ENCODE assay signal across 7 cellular contexts in the genomic region with DNA sequence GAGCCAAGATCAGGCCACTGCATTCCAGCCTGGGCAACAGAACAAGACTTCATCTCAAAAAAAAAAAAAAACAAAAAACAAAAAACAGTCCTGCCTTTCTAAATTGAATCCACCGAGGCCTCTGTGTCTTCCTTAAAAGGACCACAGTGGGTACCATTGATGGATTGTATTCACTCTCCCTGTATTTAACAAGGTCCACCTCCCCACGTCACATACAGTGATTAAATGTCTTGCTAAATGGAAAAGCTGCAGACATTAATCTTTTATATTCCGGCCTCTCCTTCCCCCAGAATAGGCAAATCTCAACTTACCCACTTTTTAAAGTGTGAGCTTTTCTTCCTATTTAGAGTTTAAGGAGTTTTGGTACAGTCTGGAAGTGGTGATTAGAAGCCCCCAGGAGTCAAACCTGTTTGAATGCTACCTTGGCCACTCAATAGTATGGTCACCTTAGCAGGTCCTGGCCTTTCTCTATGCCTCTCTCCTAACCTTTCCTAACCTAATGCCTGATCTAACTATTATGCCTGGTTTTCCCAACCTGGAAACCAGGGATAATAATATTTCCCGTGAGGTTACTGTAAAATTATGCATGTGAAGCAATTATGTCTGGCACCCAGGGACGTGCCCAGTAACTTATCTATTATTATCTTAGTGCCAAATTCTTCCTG. TPM values are rescaled to one million over a fixed set of nuclear protein-coding genes. Genes with fewer than 3 reads are reported as not detected.
DNase-seq lines count a peak whose midpoint lies in the region; ATAC-seq and TF ChIP-seq lines count a peak whose summit lies in the region.

No MANE protein-coding gene starts in this region.

- peaks cover 60% of the 10 kb centered on the region for H3K4me1 Mint-ChIP-seq in activated CD4-positive, alpha-beta memory T cell treated with anti-CD3 and anti-CD28 coated beads, Interleukin-2, amount 10 ng/mL, durations not matched to agents 7 days and 5 days

- H3K4me1 ChIP-seq in right cardiac atrium (ENCODE audit: control insufficient read depth, insufficient read depth, low read length) (peaks cover 8% of the 10 kb centered on the region), spleen (peaks cover 32 to 78% (median 71%) of the 10 kb centered on the region in 6 donors)

- no peak overlapping the region for H3K27ac Mint-ChIP-seq in activated CD4-positive, alpha-beta memory T cell treated with anti-CD3 and anti-CD28 coated beads, Interleukin-2, amount 10 ng/mL, durations not matched to agents 7 days and 5 days

- DNase-seq in HFF-Myc (ENCODE audit: extremely low read depth, low read depth), result no peak
- no peak for DNase-seq in activated CD4-positive, alpha-beta memory T cell treated with anti-CD3 and anti-CD28 coated beads, Interleukin-2, amount 10 ng/mL, durations not matched to agents 7 days and 5 days
- DNase-seq in right cardiac atrium, result no peak
- DNase-seq in spleen, result no peak
- no peak for DNase-seq in effector CD8-positive, alpha-beta T cell (lab: John Stamatoyannopoulos, UW)
- no peak for DNase-seq in amygdala (lab: John Stamatoyannopoulos, UW)

- peaks cover 0 to 23% (median 0%) of the 10 kb centered on the region in 6 donors for H3K36me3 ChIP-seq in spleen

- 8% methylated on average over 5 of the region's 5 CpGs for WGBS in right cardiac atrium
- WGBS in spleen, 5 donors, result 28 to 45% (median 34%) methylated on average over 5 of the region's 5 CpGs

- ATAC-seq in right cardiac atrium (no peak), HG02571 (IDR thresholded peaks at IDR 0.05; ENCODE audit: unreplicated experiment) (no peak)

- intact Hi-C loops in right cardiac atrium (cut with DNase I), result loop anchor here (5.0 to 10.0 kb wide), 6 partner anchors 49 to 134 kb away; a partner anchor contains a TSS
- intact Hi-C loops in spleen (cut with DNase I; ENCODE audit: low total_unique reads), result loop anchor here (5.0 to 10.0 kb wide), 2 partner anchors 49 to 96 kb away; a partner anchor contains a TSS

- POLR2A ChIA-PET in activated CD4-positive, alpha-beta memory T cell treated with anti-CD3 and anti-CD28 coated beads, Interleukin-2, amount 10 ng/mL, durations not matched to agents 7 days and 5 days (lab: Charles Lee), result interaction anchor here (0.7 to 8.8 kb wide), 5 partner anchors 9 to 96 kb away, joined by 3 to 255 read pairs (median 4); a partner anchor contains a TSS

- H3K9me3 Mint-ChIP-seq in activated CD4-positive, alpha-beta memory T cell treated with anti-CD3 and anti-CD28 coated beads, Interleukin-2, amount 10 ng/mL, durations not matched to agents 7 days and 5 days, result peaks cover 4% of the 10 kb centered on the region

- H3K36me3 Mint-ChIP-seq in activated CD4-positive, alpha-beta memory T cell treated with anti-CD3 and anti-CD28 coated beads, Interleukin-2, amount 10 ng/mL, durations not matched to agents 7 days and 5 days (ENCODE audit: low read depth), result peaks cover 51% of the 10 kb centered on the region

- H3K9me3 ChIP-seq in right cardiac atrium (ENCODE audit: control insufficient read depth, low read length), result no peaks in the 10 kb centered on the region
- peaks cover 0 to 4% (median 3%) of the 10 kb centered on the region in 8 donors for H3K9me3 ChIP-seq in spleen

- no peak for TF ChIP-seq POLR2A in spleen (IDR thresholded peaks at IDR 0.05)

- no peaks in the 10 kb centered on the region for H3K27me3 Mint-ChIP-seq in activated CD4-positive, alpha-beta memory T cell treated with anti-CD3 and anti-CD28 coated beads, Interleukin-2, amount 10 ng/mL, durations not matched to agents 7 days and 5 days

- peak overlapping the region; percentile 93 for H3K4me3 Mint-ChIP-seq in activated CD4-positive, alpha-beta memory T cell treated with anti-CD3 and anti-CD28 coated beads, Interleukin-2, amount 10 ng/mL, durations not matched to agents 7 days and 5 days

- H3K4me3 ChIP-seq in HFF-Myc (replicated peaks; ENCODE audit: low read depth, low read length) (peak overlapping the region; percentile 84), right cardiac atrium (ENCODE audit: low read length) (peak overlapping the region; percentile 90), spleen (peak overlapping the region; percentile 62 to 95 (median 84))

- TF ChIP-seq CTCF in HFF-Myc (IDR thresholded peaks at IDR 0.05; ENCODE audit: low read depth, low read length, missing control alignments), result no peak
- no peak for TF ChIP-seq CTCF in spleen (IDR thresholded peaks at IDR 0.05 in 8 of 11, conservative IDR thresholded peaks at IDR 0.05 in 3 of 11)

- CTCF ChIA-PET in activated CD4-positive, alpha-beta memory T cell treated with anti-CD3 and anti-CD28 coated beads, Interleukin-2, amount 10 ng/mL, durations not matched to agents 7 days and 5 days (lab: Charles Lee), result interaction anchor here (1.0 to 5.9 kb wide), 5 partner anchors 21 to 96 kb away, joined by 3 to 63 read pairs (median 5); no protein-coding TSS in a partner anchor

- H3K27ac ChIP-seq in right cardiac atrium (ENCODE audit: low read length), result peak overlapping the region; percentile 72
- peak overlapping the region in 7 of 8 donors; percentile 100 for H3K27ac ChIP-seq in spleen

- H3K27me3 ChIP-seq in right cardiac atrium (ENCODE audit: control insufficient read depth, insufficient read depth) (no peaks in the 10 kb centered on the region), spleen (replicated peaks in 1 of 7) (no peaks in the 10 kb centered on the region)

RNA-seq across cellular contexts. Expression of a gene that starts 3.3 kb away (rescaled TPM):
- total RNA-seq in activated CD4-positive, alpha-beta memory T cell treated with anti-CD3 and anti-CD28 coated beads, Interleukin-2, amount 10 ng/mL, durations not matched to agents 7 days and 5 days, result 10 to 100 TPM; 63.2 to 63.4 TPM
- total RNA-seq in right cardiac atrium (10 to 100 TPM; 70.0 to 95.7 (median 77.7) TPM), spleen (100 to 1,000 TPM in 6 of 7 donors, 10 to 100 TPM in 1; 87.0 to 148 (median 107) TPM)
- polyA plus RNA-seq in right cardiac atrium (55.8 TPM), spleen (10 to 100 TPM; 25.9 to 50.4 (median 27.0) TPM)

RNA-seq across cellular contexts. Expression of a gene that starts 48.7 kb away (rescaled TPM):
- total RNA-seq in activated CD4-positive, alpha-beta memory T cell treated with anti-CD3 and anti-CD28 coated beads, Interleukin-2, amount 10 ng/mL, durations not matched to agents 7 days and 5 days, result 100 to 1,000 TPM; 309 to 312 TPM
- total RNA-seq in right cardiac atrium (100 to 1,000 TPM in 1 of 4 donors, 10 to 100 TPM in 3; 66.9 to 110 (median 84.2) TPM), spleen (100 to 1,000 TPM in 5 of 7 donors, 10 to 100 TPM in 2; 79.8 to 213 (median 157) TPM)
- polyA plus RNA-seq in right cardiac atrium (74.1 TPM), spleen (100 to 1,000 TPM; 144 to 179 (median 159) TPM)
